26 cellular contexts compared by ENCODE assay signal in genomic region chr4:74758521-74758920, GRCh38. TPM values are rescaled to one million over a fixed set of nuclear protein-coding genes. Genes with fewer than 3 reads are reported as not detected.
"Had no signal": no experiment of that assay in that cellular context is flagged by ENCODE, and none has a peak within 500 bp of the region (broad histone marks: within the 10 kb centered on the region; RNA-seq: fewer than 3 reads in every experiment).

No MANE protein-coding gene starts in this region.

- ATAC-seq: activated naive CD8-positive, alpha-beta T cell treated with anti-CD3 and anti-CD28 coated beads, Interleukin-2, amount 50 U/mL, for 24 hours; activated T-cell treated with anti-CD3 and anti-CD28 coated beads, Interleukin-2, amount 50 U/mL, for 72 hours; foreskin keratinocyte; left cardiac atrium; natural killer cell treated with Interleukin-12 subunit alpha and Interleukin-12 subunit beta and Interleukin-15 and Interleukin-18, amount 100 ng/mL, for 72 hours; stimulated activated naive CD8-positive, alpha-beta T cell treated with anti-CD3 and anti-CD28 coated beads, Interleukin-15, Interleukin-2, amounts not matched to agents 100 U/mL and 50 U/mL, for 24 hours; T-helper 17 cell had no signal

- H3K36me3 ChIP-seq: brain microvascular endothelial cell, ovary, prostate gland, tibial artery had no signal

- H3K4me3 ChIP-seq: ovary, prostate gland, tibial artery had no signal

- H3K4me1 ChIP-seq: foreskin keratinocyte, prostate gland had no signal

- H3K27me3 ChIP-seq: brain microvascular endothelial cell, ovary, tibial artery had no signal

- H3K27ac ChIP-seq: brain microvascular endothelial cell, foreskin keratinocyte, ovary, prostate gland, tibial artery had no signal

- FAIRE-seq: islet of Langerhans had no signal

- DNase-seq: activated CD4-positive, alpha-beta memory T cell treated with anti-CD3 and anti-CD28 coated beads for 36 hours; activated CD4-positive, alpha-beta T cell treated with anti-CD3 and anti-CD28 coated beads for 48 hours; activated effector memory CD4-positive, alpha-beta T cell treated with Interleukin-2 at 50 U/mL for 16 hours; activated naive CD4-positive, alpha-beta T cell treated with anti-CD3 and anti-CD28 coated beads, Interleukin-2, amount 10 ng/mL, durations not matched to agents 7 days and 5 days; activated naive CD8-positive, alpha-beta T cell treated with anti-CD3 and anti-CD28 coated beads, Interleukin-2, amount 50 U/mL, for 24 hours; activated T-cell treated with anti-CD3 and anti-CD28 coated beads, Interleukin-2, amount 50 U/mL, for 72 hours; anterior cingulate cortex; brain microvascular endothelial cell; caudate nucleus; dermis blood vessel endothelial cell; effector CD8-positive, alpha-beta T cell; erythroblast; foreskin keratinocyte; glutamatergic neuron; left cardiac atrium; ovary; right cardiac atrium; stimulated activated CD4-positive, alpha-beta T cell treated with anti-CD3 and anti-CD28 coated beads, Interleukin-12 subunit alpha, Interleukin-12 subunit beta, amount 100 ng/mL, for 4 hours; stimulated activated CD4-positive, alpha-beta T cell treated with anti-CD3 and anti-CD28 coated beads, Interleukin-4, amount 100 ng/mL, for 4 hours; stimulated activated naive CD8-positive, alpha-beta T cell treated with anti-CD3 and anti-CD28 coated beads, Interleukin-15, Interleukin-2, amounts not matched to agents 100 U/mL and 50 U/mL, for 24 hours; substantia nigra; T-helper 17 cell; tibial artery had no signal

- H3K9me3 ChIP-seq: ovary, prostate gland, tibial artery had no signal

RNA-seq across cellular contexts. Expression of gene BTC, which starts 35.8 kb away (rescaled TPM):
- total RNA-seq: activated CD4-positive, alpha-beta memory T cell treated with anti-CD3 and anti-CD28 coated beads for 36 hours; activated T-cell treated with anti-CD3 and anti-CD28 coated beads, Interleukin-2, amount 50 U/mL, for 72 hours; natural killer cell treated with Interleukin-12 subunit alpha and Interleukin-12 subunit beta and Interleukin-15 and Interleukin-18, amount 100 ng/mL, for 72 hours; T-helper 17 cell had no signal
